Comparison of ENCODE assay signal across 7 cellular contexts in genomic region chr13:103140001-103140671, GRCh38.
DNase-seq lines count a peak whose midpoint lies in the region; ATAC-seq, FAIRE-seq and TF ChIP-seq lines count a peak whose summit lies in the region.

No MANE protein-coding gene starts in this region.

- H3K27me3 Mint-ChIP-seq in GM23338 (ENCODE audit: insufficient read depth, low read depth, poor library complexity) (peaks cover 3% of the 10 kb centered on the region), astrocyte (ENCODE audit: low read depth, unreplicated experiment) (peaks cover 3% of the 10 kb centered on the region)

- no peak overlapping the region for H3K27ac Mint-ChIP-seq in GM23338
- H3K27ac Mint-ChIP-seq in astrocyte (ENCODE audit: unreplicated experiment) = no peak overlapping the region

- no peak overlapping the region for H3K27ac ChIP-seq in GM23338 (ENCODE audit: low read depth)
- no peak overlapping the region for H3K27ac ChIP-seq in astrocyte (ENCODE audit: low read depth, low read length)

- no peaks in the 10 kb centered on the region for H3K4me1 Mint-ChIP-seq in GM23338
- H3K4me1 Mint-ChIP-seq in astrocyte (ENCODE audit: low read depth, unreplicated experiment) = no peaks in the 10 kb centered on the region

- FAIRE-seq in astrocyte (lab: Jason Lieb, UNC) = no peak

- no peaks in the 10 kb centered on the region for H3K27me3 ChIP-seq in GM23338 (ENCODE audit: insufficient read depth)
- no peaks in the 10 kb centered on the region for H3K27me3 ChIP-seq in astrocyte (ENCODE audit: insufficient read depth, low read length)

- H4K20me1 ChIP-seq in GM23338 (replicated peaks; ENCODE audit: insufficient read depth) (no peaks in the 10 kb centered on the region), astrocyte (ENCODE audit: insufficient read depth, low read length) (no peaks in the 10 kb centered on the region)

- no peak for TF ChIP-seq EP300 in Ishikawa (IDR thresholded peaks at IDR 0.05; ENCODE audit: borderline replicate concordance)

- H3K79me2 ChIP-seq in GM23338 (replicated peaks; ENCODE audit: insufficient read depth) = no peaks in the 10 kb centered on the region
- no peaks in the 10 kb centered on the region for H3K79me2 ChIP-seq in astrocyte (ENCODE audit: insufficient read depth, low read length)

- peak; percentile 95 for ATAC-seq in GM18511 (IDR thresholded peaks at IDR 0.05; ENCODE audit: unreplicated experiment)
- peak; percentile 92 for ATAC-seq in GM23338
- peak; percentile 86 for ATAC-seq in left lobe of liver

- H3K9ac ChIP-seq in astrocyte (ENCODE audit: low read length) = no peak overlapping the region

- peak; percentile 85 for DNase-seq in GM23338 (ENCODE audit: low spot score)
- DNase-seq in astrocyte (ENCODE audit: low read depth) = no peak
- DNase-seq in left lobe of liver (ENCODE audit: low spot score) = no peak
- DNase-seq in SW 1271 (lab: John Stamatoyannopoulos, UW) = no peak
- DNase-seq in HuH-7.5 (ENCODE audit: low spot score) = no peak

- H3K4me1 ChIP-seq in GM23338 (ENCODE audit: insufficient read depth) (no peaks in the 10 kb centered on the region), astrocyte (ENCODE audit: insufficient read depth, low read length) (no peaks in the 10 kb centered on the region)

- H3K9me3 Mint-ChIP-seq in GM23338 = no peaks in the 10 kb centered on the region
- no peaks in the 10 kb centered on the region for H3K9me3 Mint-ChIP-seq in astrocyte (ENCODE audit: unreplicated experiment)

- peak; percentile 54 for TF ChIP-seq RAD21 in Ishikawa (IDR thresholded peaks at IDR 0.05; ENCODE audit: low read depth)

- TF ChIP-seq CTCF in GM23338 (conservative IDR thresholded peaks at IDR 0.05; ENCODE audit: low read depth in 2 of 2) (peak; percentile 73 to 81), astrocyte (IDR thresholded peaks at IDR 0.05; ENCODE audit: insufficient read depth, low read depth, low read length) (peak; percentile 32)

- H3K4me3 ChIP-seq in GM23338 (no peak overlapping the region), astrocyte (ENCODE audit: insufficient read depth, low read depth, low read length) (no peak overlapping the region)

- no peak overlapping the region for H3K4me3 Mint-ChIP-seq in GM23338
- no peak overlapping the region for H3K4me3 Mint-ChIP-seq in astrocyte (ENCODE audit: unreplicated experiment)

- H3K36me3 Mint-ChIP-seq in GM23338 (ENCODE audit: low read depth) (no peaks in the 10 kb centered on the region), astrocyte (ENCODE audit: low read depth, unreplicated experiment) (no peaks in the 10 kb centered on the region)

- H2AFZ ChIP-seq in GM23338 (no peak overlapping the region), astrocyte (ENCODE audit: low read depth, low read length) (no peak overlapping the region)

- H3K36me3 ChIP-seq in GM23338 (ENCODE audit: insufficient read depth) (no peaks in the 10 kb centered on the region), astrocyte (ENCODE audit: insufficient read depth, low read length) (no peaks in the 10 kb centered on the region)

- no peaks in the 10 kb centered on the region for H3K9me3 ChIP-seq in astrocyte (ENCODE audit: insufficient read depth, low read depth, low read length)

- H3K4me2 ChIP-seq in GM23338 (no peak overlapping the region), astrocyte (ENCODE audit: low read length) (no peak overlapping the region)

- no peaks in the 10 kb centered on the region for H3F3A ChIP-seq in GM23338 (replicated peaks; ENCODE audit: low read depth)

- H3K9me2 ChIP-seq in GM23338 (ENCODE audit: insufficient read depth) = no peaks in the 10 kb centered on the region

TF ChIP-seq in GM23338, 12 proteins besides CTCF, POLR2A, EP300 and RAD21 (continues in another document):
- TF ChIP-seq JUNB (IDR thresholded peaks at IDR 0.05; ENCODE audit: unreplicated experiment) (no peak), ETS1 (IDR thresholded peaks at IDR 0.05) (no peak), ZNF331 (CRISPR knock-in tag; IDR thresholded peaks at IDR 0.05; ENCODE audit: low read depth) (no peak), EZH2phosphoT487 (IDR thresholded peaks at IDR 0.05; ENCODE audit: unreplicated experiment) (no peak)

TF ChIP-seq in Ishikawa, 13 proteins besides CTCF, POLR2A, EP300 and RAD21:
- TF ChIP-seq TEAD4 (IDR thresholded peaks at IDR 0.05) (no peak), USF1 (IDR thresholded peaks at IDR 0.05) (no peak), FOXM1 (IDR thresholded peaks at IDR 0.05; ENCODE audit: borderline replicate concordance, low read depth) (no peak), CEBPB (IDR thresholded peaks at IDR 0.05) (no peak), EGR1 (IDR thresholded peaks at IDR 0.05) (no peak), CREB1 (IDR thresholded peaks at IDR 0.05; ENCODE audit: low read depth) (no peak), YY1 (IDR thresholded peaks at IDR 0.05; ENCODE audit: low read depth) (no peak), TCF12 (IDR thresholded peaks at IDR 0.05; ENCODE audit: low read depth) (no peak), NFIC (IDR thresholded peaks at IDR 0.05) (no peak), TAF1 (IDR thresholded peaks at IDR 0.05; ENCODE audit: low read depth) (no peak), ZBTB7A (IDR thresholded peaks at IDR 0.05; ENCODE audit: low read depth) (no peak)
- TF ChIP-seq, protein P1, sequence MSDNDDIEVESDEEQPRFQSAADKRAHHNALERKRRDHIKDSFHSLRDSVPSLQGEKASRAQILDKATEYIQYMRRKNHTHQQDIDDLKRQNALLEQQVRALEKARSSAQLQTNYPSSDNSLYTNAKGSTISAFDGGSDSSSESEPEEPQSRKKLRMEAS (IDR thresholded peaks at IDR 0.05) = no peak
- TF ChIP-seq, protein P2, sequence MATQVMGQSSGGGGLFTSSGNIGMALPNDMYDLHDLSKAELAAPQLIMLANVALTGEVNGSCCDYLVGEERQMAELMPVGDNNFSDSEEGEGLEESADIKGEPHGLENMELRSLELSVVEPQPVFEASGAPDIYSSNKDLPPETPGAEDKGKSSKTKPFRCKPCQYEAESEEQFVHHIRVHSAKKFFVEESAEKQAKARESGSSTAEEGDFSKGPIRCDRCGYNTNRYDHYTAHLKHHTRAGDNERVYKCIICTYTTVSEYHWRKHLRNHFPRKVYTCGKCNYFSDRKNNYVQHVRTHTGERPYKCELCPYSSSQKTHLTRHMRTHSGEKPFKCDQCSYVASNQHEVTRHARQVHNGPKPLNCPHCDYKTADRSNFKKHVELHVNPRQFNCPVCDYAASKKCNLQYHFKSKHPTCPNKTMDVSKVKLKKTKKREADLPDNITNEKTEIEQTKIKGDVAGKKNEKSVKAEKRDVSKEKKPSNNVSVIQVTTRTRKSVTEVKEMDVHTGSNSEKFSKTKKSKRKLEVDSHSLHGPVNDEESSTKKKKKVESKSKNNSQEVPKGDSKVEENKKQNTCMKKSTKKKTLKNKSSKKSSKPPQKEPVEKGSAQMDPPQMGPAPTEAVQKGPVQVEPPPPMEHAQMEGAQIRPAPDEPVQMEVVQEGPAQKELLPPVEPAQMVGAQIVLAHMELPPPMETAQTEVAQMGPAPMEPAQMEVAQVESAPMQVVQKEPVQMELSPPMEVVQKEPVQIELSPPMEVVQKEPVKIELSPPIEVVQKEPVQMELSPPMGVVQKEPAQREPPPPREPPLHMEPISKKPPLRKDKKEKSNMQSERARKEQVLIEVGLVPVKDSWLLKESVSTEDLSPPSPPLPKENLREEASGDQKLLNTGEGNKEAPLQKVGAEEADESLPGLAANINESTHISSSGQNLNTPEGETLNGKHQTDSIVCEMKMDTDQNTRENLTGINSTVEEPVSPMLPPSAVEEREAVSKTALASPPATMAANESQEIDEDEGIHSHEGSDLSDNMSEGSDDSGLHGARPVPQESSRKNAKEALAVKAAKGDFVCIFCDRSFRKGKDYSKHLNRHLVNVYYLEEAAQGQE (IDR thresholded peaks at IDR 0.05; ENCODE audit: low read depth) = no peak
